In the genomic region with DNA sequence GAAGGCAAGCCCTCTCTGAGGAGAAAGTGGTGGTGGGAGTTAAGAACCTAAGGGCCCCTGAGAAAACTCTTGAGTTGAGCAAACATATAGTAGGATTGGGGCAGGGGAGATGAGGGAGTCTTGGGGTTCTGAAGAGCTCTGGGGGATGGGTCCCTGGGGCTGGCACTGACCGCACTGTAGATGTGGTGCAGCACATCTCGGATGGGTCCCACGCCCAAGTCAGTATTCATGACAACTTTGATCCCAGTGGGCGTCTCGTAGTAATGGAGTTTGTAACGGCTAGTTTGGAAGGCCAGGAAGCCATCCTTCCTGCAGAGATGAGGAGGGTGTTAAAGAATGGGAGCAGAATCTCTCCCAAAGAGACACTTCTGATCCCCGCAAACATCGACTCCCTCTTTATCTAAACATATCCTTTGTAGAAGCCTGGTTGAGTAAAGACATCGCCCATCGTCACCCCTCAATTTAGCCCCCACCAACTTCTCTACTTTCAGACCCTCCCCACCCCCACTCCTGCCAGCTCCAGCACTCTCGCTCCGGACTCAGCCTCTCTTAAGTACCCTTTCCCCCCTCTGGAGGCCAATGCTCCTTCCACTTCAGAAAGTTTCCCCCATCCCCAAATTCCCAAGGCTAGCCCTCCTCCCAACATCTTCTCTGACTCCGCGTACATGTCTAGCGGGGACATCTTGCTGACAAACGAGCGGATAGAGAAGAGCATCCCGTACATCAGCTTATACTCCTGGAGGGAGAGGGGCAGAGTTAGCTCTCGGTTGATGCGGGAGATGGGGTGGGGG, we compare ENCODE assay signal across 8 cellular contexts. TPM values are rescaled to one million over a fixed set of nuclear protein-coding genes. Genes with fewer than 3 reads are reported as not detected.
A peak's percentile ranks its signal among the peaks of the same experiment; 100 is the strongest.
DNase-seq lines count a peak whose midpoint lies in the region; ATAC-seq, FAIRE-seq and TF ChIP-seq lines count a peak whose summit lies in the region.

No MANE protein-coding gene starts in this region.

- BruUV-seq in HCT116 (replicated peaks; lab: Mats Ljungman, UMichigan) = TSS peak; percentile 85

- peak overlapping the region; percentile 73 for H3K9ac ChIP-seq in HCT116 (ENCODE audit: low read length)

- peaks cover 40% of the 10 kb centered on the region for H3K79me2 ChIP-seq in HCT116 (ENCODE audit: insufficient read depth, low read length)

- intact Hi-C loops in HCT116 (cut with micrococcal nuclease) = no loop called here

- CTCF ChIA-PET in HCT116 (lab: Charles Lee) = interaction anchor here (0.7 to 1.4 kb wide), 7 partner anchors 18 to 149 kb away, joined by 3 to 6 read pairs (median 4); no protein-coding TSS in a partner anchor

- no peak for TF ChIP-seq POLR2A in HCT116 (IDR thresholded peaks at IDR 0.05; ENCODE audit: borderline replicate concordance, extremely low read depth, insufficient read depth, insufficient read length)

- H3K9me2 ChIP-seq in HCT116 (ENCODE audit: insufficient read depth) = no peaks in the 10 kb centered on the region

- H3K27ac ChIP-seq in HCT116 (ENCODE audit: low read depth, low read length) = peak overlapping the region; percentile 3
- peak overlapping the region; percentile 56 to 76 for H3K27ac ChIP-seq in small intestine (ENCODE audit: low read depth in 1 of 2, low read length in 1 of 2)

- POLR2A ChIA-PET in HCT116 (lab: Charles Lee) = interaction anchor here (0.5 to 1.0 kb wide), 2 partner anchors 214 to 242 kb away, joined by 3 to 7 read pairs; partner anchors contain the start of gene DNAH2

- no peaks in the 10 kb centered on the region for H4K20me1 ChIP-seq in HCT116 (ENCODE audit: insufficient read depth)

- RAD21 ChIA-PET in HCT116 (lab: Charles Lee; ENCODE audit: low non-redundant PET in 1 of 2, low total read pairs in 2 of 2, uncharacterized antibody in 2 of 2, unreplicated experiment in 2 of 2) = interaction anchor here in 1 of 2 experiments (0.8 kb wide), 1 partner anchor 46 kb away, joined by 3 read pairs; no protein-coding TSS in a partner anchor

- H3K4me3 ChIP-seq in HCT116 (replicated peaks in 1 of 2; ENCODE audit: low read depth in 1 of 2, low read length in 2 of 2) (peak overlapping the region; percentile 91 to 98), WI38 (ENCODE audit: low read depth, low read length) (peak overlapping the region; percentile 69), small intestine (ENCODE audit: low read depth in 1 of 2, low read length in 2 of 2) (peak overlapping the region; percentile 47 to 61)

- 41 to 43% (median 41%) methylated on average over 20 of the region's 20 CpGs for WGBS in small intestine, 3 donors

- H3K4me1 ChIP-seq in HCT116 (ENCODE audit: control insufficient read depth in 1 of 2, insufficient read depth in 2 of 2, low read length in 2 of 2) = peaks cover 12 to 25% of the 10 kb centered on the region in 2 experiments; a peak in 3 of 4 replicates
- peaks cover 0 to 13% of the 10 kb centered on the region in 2 donors for H3K4me1 ChIP-seq in small intestine (ENCODE audit: control insufficient read depth in 2 of 2, insufficient read depth in 1 of 2, low read depth in 1 of 2, low read length in 1 of 2)

- H3K9me3 ChIP-seq in HCT116 (ENCODE audit: control insufficient read depth in 1 of 2, insufficient read depth in 1 of 2, low read depth in 1 of 2, low read length in 2 of 2) (no peaks in the 10 kb centered on the region), small intestine (ENCODE audit: control insufficient read depth, low read depth) (no peaks in the 10 kb centered on the region)

- H2AFZ ChIP-seq in HCT116 (ENCODE audit: low read depth, low read length, poor library complexity, severe bottlenecking) = no peak overlapping the region

- ATAC-seq in HCT116 = no peak
- no peak for ATAC-seq in GM21619 (IDR thresholded peaks at IDR 0.05; ENCODE audit: unreplicated experiment)
- no peak for ATAC-seq in HG03571 (IDR thresholded peaks at IDR 0.05; ENCODE audit: unreplicated experiment)
- ATAC-seq in GM21360 (IDR thresholded peaks at IDR 0.05; ENCODE audit: unreplicated experiment) = no peak

- H3K27me3 ChIP-seq in HCT116 (ENCODE audit: insufficient read depth, low read length) (no peaks in the 10 kb centered on the region), small intestine (ENCODE audit: control insufficient read depth in 2 of 2, insufficient read depth in 2 of 2, low read length in 2 of 2) (no peaks in the 10 kb centered on the region)

- no peak for FAIRE-seq in small intestine (lab: Jason Lieb, UNC)

- peaks cover 7 to 12% of the 10 kb centered on the region in 2 experiments; a peak in 2 of 4 replicates for H3K36me3 ChIP-seq in HCT116 (ENCODE audit: control insufficient read depth in 1 of 2, insufficient read depth in 2 of 2, low read length in 2 of 2)
- peaks cover 0 to under 1% of the 10 kb centered on the region in 2 donors for H3K36me3 ChIP-seq in small intestine (ENCODE audit: control insufficient read depth in 2 of 2, insufficient read depth in 2 of 2, low read length in 2 of 2)

- no peak for TF ChIP-seq RAD21 in HCT116 (IDR thresholded peaks at IDR 0.05; ENCODE audit: low read depth)

- DNase-seq in HCT116 (ENCODE audit: low read depth, low spot score) = no peak
- DNase-seq in hepatic stellate cell (ENCODE audit: low spot score) = peak; percentile 32
- DNase-seq in small intestine = peak; percentile 5
- no peak for DNase-seq in NCI-H128 (lab: John Stamatoyannopoulos, UW; ENCODE audit: unreplicated experiment)

- TF ChIP-seq CTCF in HCT116 (IDR thresholded peaks at IDR 0.05 in 2 of 3, conservative IDR thresholded peaks at IDR 0.05 in 1 of 3; ENCODE audit: borderline replicate concordance in 1 of 3, insufficient read depth in 1 of 3, low read depth in 2 of 3, low read length in 2 of 3) (no peak), WI38 (IDR thresholded peaks at IDR 0.05; ENCODE audit: low read depth, low read length) (no peak)

- H3K4me2 ChIP-seq in HCT116 (ENCODE audit: low read length) = peak overlapping the region; percentile 82

TF ChIP-seq in HCT116, 20 proteins besides CTCF, POLR2A, EP300 and RAD21:
- TF ChIP-seq TCF7L2 (IDR thresholded peaks at IDR 0.05; ENCODE audit: borderline replicate concordance, extremely low read depth, insufficient read depth, insufficient read length) (no peak), ELF1 (IDR thresholded peaks at IDR 0.05; ENCODE audit: borderline replicate concordance, low read depth) (no peak), REST (IDR thresholded peaks at IDR 0.05; ENCODE audit: low read depth) (no peak)

RNA-seq across cellular contexts. Expression of gene TRAPPC1, which starts 0.7 kb away (rescaled TPM):
- 123 TPM for total RNA-seq in HCT116 (2021; ENCODE audit: unreplicated experiment)
- polyA plus RNA-seq in HCT116 (2012) = 187 TPM in 2 replicates
- 100 to 1,000 TPM; 104 to 152 (median 132) TPM for polyA plus RNA-seq in small intestine

RNA-seq across cellular contexts. Expression of gene CNTROB, which starts 1.0 kb away (rescaled TPM):
- 54.6 TPM for total RNA-seq in HCT116 (2021; ENCODE audit: unreplicated experiment)
- polyA plus RNA-seq in HCT116 (2012) = 56.4 and 62.3 TPM in 2 replicates
- 10 to 100 TPM; 18.4 to 24.4 (median 23.7) TPM for polyA plus RNA-seq in small intestine

RNA-seq across cellular contexts. Expression of gene KCNAB3, which starts 1.4 kb away (rescaled TPM):
- 7.1 TPM for total RNA-seq in HCT116 (2021; ENCODE audit: unreplicated experiment)
- 1.5 and 2.6 TPM in 2 replicates for polyA plus RNA-seq in HCT116 (2012)
- 1 to 10 TPM; 1.3 to 1.8 (median 1.6) TPM for polyA plus RNA-seq in small intestine

RNA-seq across cellular contexts. Expression of gene RNF227, which starts 14.9 kb away (rescaled TPM):
- 0.74 TPM for total RNA-seq in HCT116 (2021; ENCODE audit: unreplicated experiment)
- polyA plus RNA-seq in HCT116 (2012) = 0.29 and 1.2 TPM in 2 replicates
- 1 to 10 TPM; 1.9 to 2.7 (median 2.2) TPM for polyA plus RNA-seq in small intestine

RNA-seq across cellular contexts. Expression of gene CHD3, which starts 42.4 kb away (rescaled TPM):
- 54.8 TPM for total RNA-seq in HCT116 (2021; ENCODE audit: unreplicated experiment)
- polyA plus RNA-seq in HCT116 (2012) = 54.9 and 63.8 TPM in 2 replicates
- polyA plus RNA-seq in small intestine = 10 to 100 TPM; 23.7 to 60.4 (median 25.7) TPM

Comparison
In these comparisons a context has a peak if more than half of its experiments do, and no peak if none do; other contexts are left out.
1. DNase-seq: peak in hepatic stellate cell (single experiment) and small intestine (single experiment); none in HCT116 (single experiment) and NCI-H128 (single experiment).
2. Peak in every context shown above with its lines, with median percentiles within 50 percentile points of each other: H3K4me3 ChIP-seq.